Comparison of ENCODE assay signal across 8 cellular contexts in the genomic region with DNA sequence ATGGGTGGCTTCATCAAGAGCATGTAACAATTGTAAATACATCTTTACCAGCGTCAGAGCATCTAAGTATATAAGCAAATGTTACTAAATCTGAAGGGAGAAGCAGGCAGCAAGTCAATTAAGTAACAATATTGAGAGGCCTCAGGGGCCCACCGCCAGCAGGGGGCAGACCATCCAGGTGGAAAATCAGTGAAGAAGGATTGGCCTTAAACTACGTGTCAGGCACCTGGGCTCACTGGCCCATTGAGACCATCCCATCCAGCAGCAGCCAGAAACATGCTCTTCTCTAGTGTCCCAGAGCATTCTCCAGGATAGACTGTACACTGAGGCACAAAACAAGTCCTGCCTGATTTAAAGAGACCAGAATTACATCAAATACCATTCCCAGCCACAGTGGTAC.
DNase-seq lines count a peak whose midpoint lies in the region; ATAC-seq and TF ChIP-seq lines count a peak whose summit lies in the region.

No MANE protein-coding gene starts in this region.

- H3K4me1 ChIP-seq in body of pancreas (no peaks in the 10 kb centered on the region), right lobe of liver (no peaks in the 10 kb centered on the region)

- H3K9me3 ChIP-seq in body of pancreas (no peaks in the 10 kb centered on the region), right lobe of liver (no peaks in the 10 kb centered on the region)

- TF ChIP-seq CTCF in GM12875 (IDR thresholded peaks at IDR 0.05; ENCODE audit: borderline replicate concordance, insufficient read depth, low read depth, low read length) (peak; percentile 67; the same call in 1 of the 2 replicates), body of pancreas (IDR thresholded peaks at IDR 0.05) (peak; percentile 43 to 65 (median 58)), right lobe of liver (IDR thresholded peaks at IDR 0.05) (peak; percentile 35 to 73 (median 56))

- H3K27ac ChIP-seq in body of pancreas: no peak overlapping the region
- H3K27ac ChIP-seq in right lobe of liver: no peak overlapping the region

- no peak for TF ChIP-seq POLR2A in body of pancreas (IDR thresholded peaks at IDR 0.05)
- TF ChIP-seq POLR2A in right lobe of liver (IDR thresholded peaks at IDR 0.05): no peak

- peak; percentile 19 for DNase-seq in AG08395 (ENCODE audit: low spot score)
- peak; percentile 62 to 64 for DNase-seq in NCI-H187 (lab: John Stamatoyannopoulos, UW)
- DNase-seq in body of pancreas: peak; percentile 61 to 72 (median 65)
- peak in 1 of 3 donors; percentile 56 for DNase-seq in right lobe of liver
- DNase-seq in occipital lobe (lab: John Stamatoyannopoulos, UW): no peak
- DNase-seq in amniotic stem cell (lab: John Stamatoyannopoulos, UW): no peak

- intact Hi-C loops in body of pancreas (cut with DNase I) (loop anchor here (5.0 kb wide), 1 partner anchor 693 kb away; no protein-coding TSS in a partner anchor), right lobe of liver (cut with DNase I) (loop anchor here in 1 of 2 donors (5.0 kb wide), 1 partner anchor 693 kb away; no protein-coding TSS in a partner anchor)

- H3K27me3 ChIP-seq in body of pancreas: no peaks in the 10 kb centered on the region
- H3K27me3 ChIP-seq in right lobe of liver: no peaks in the 10 kb centered on the region

- no peaks in the 10 kb centered on the region for H3K36me3 ChIP-seq in body of pancreas (replicated peaks in 1 of 2; ENCODE audit: insufficient read depth in 1 of 2, low read depth in 2 of 2)
- no peaks in the 10 kb centered on the region for H3K36me3 ChIP-seq in right lobe of liver

- WGBS in body of pancreas, 2 donors: 4 to 14% methylated on average over 3 of the region's 3 CpGs
- WGBS in right lobe of liver (ENCODE audit: insufficient coverage, low coverage, low lambda C conversion rate, missing lambda C conversion rate): 16% methylated on average over 3 of the region's 3 CpGs

- H3K4me3 ChIP-seq in GM12875 (ENCODE audit: low read depth, low read length) (no peak overlapping the region), body of pancreas (no peak overlapping the region), right lobe of liver (no peak overlapping the region)

- no peak for ATAC-seq in body of pancreas
- peak; percentile 56 to 77 (median 62) for ATAC-seq in right lobe of liver
- ATAC-seq in GM18502 (IDR thresholded peaks at IDR 0.05; ENCODE audit: poor library complexity, unreplicated experiment): no peak

Comparison
In these comparisons a context has a peak if more than half of its experiments do, and no peak if none do; other contexts are left out.
1. DNase-seq: peak in AG08395 (single experiment), NCI-H187 (2 of 2) and body of pancreas (4 of 4); none in occipital lobe (single experiment) and amniotic stem cell (single experiment).
2. ATAC-seq: peak in right lobe of liver (4 of 4); none in body of pancreas (single experiment) and GM18502 (single experiment).
3. Peak in every context shown above with its lines, with median percentiles within 50 percentile points of each other: CTCF ChIP-seq.